Comparison of ENCODE assay signal across 11 cellular contexts in genomic region chr1:101781437-101781836, GRCh38.
DNase-seq lines count a peak whose midpoint lies in the region; ATAC-seq and TF ChIP-seq lines count a peak whose summit lies in the region.
"Had no signal": no experiment of that assay in that cellular context is flagged by ENCODE, and none has a peak within 500 bp of the region (broad histone marks: within the 10 kb centered on the region; RNA-seq: fewer than 3 reads in every experiment).

No MANE protein-coding gene starts in this region.

- DNase-seq in GDM1 (lab: John Stamatoyannopoulos, UW) (peak; percentile 10), NCI-H128 (lab: John Stamatoyannopoulos, UW; ENCODE audit: unreplicated experiment) (peak; percentile 82), SJCRH30 (peak; percentile 55 to 80), left lung (peak in 1 of 2 donors; percentile 32), hippocampal formation (lab: John Stamatoyannopoulos, UW) (no peak)
- DNase-seq in activated T-cell treated with anti-CD3 and anti-CD28 coated beads, Interleukin-2, amount 50 U/mL, for 4 hours, result no peak
- no peak for DNase-seq in activated naive CD4-positive, alpha-beta T cell treated with anti-CD3 and anti-CD28 coated beads for 36 hours

- no peak overlapping the region for H3K4me3 ChIP-seq in SJCRH30
- no peak overlapping the region for H3K4me3 ChIP-seq in left lung

- H3K36me3 Mint-ChIP-seq in activated T-cell treated with anti-CD3 and anti-CD28 coated beads, Interleukin-2, amount 50 U/mL, for 4 hours (ENCODE audit: insufficient read depth), result no peaks in the 10 kb centered on the region
- H3K36me3 Mint-ChIP-seq in activated naive CD4-positive, alpha-beta T cell treated with anti-CD3 and anti-CD28 coated beads for 36 hours (ENCODE audit: low read depth), result no peaks in the 10 kb centered on the region
- H3K36me3 Mint-ChIP-seq: activated naive CD4-positive, alpha-beta T cell treated with anti-CD3 and anti-CD28 coated beads, Interleukin-2, amount 50 U/mL, for 24 hours had no signal

- ATAC-seq in left lung (peak; percentile 81), HG02610 (IDR thresholded peaks at IDR 0.05; ENCODE audit: unreplicated experiment) (no peak)
- no peak for ATAC-seq in activated T-cell treated with anti-CD3 and anti-CD28 coated beads, Interleukin-2, amount 50 U/mL, for 4 hours

- H3K4me3 Mint-ChIP-seq in activated T-cell treated with anti-CD3 and anti-CD28 coated beads, Interleukin-2, amount 50 U/mL, for 4 hours, result no peak overlapping the region
- H3K4me3 Mint-ChIP-seq in activated naive CD4-positive, alpha-beta T cell treated with anti-CD3 and anti-CD28 coated beads for 36 hours, result no peak overlapping the region
- H3K4me3 Mint-ChIP-seq: activated naive CD4-positive, alpha-beta T cell treated with anti-CD3 and anti-CD28 coated beads, Interleukin-2, amount 50 U/mL, for 24 hours; T-helper 1 cell treated with Interleukin-12 subunit alpha and Interleukin-12 subunit beta and Interleukin-4 antibody, amounts not matched to agents 30 μg/mL and 1 μg/mL, for 36 hours had no signal

- H3K27me3 ChIP-seq in SJCRH30, result no peaks in the 10 kb centered on the region
- no peaks in the 10 kb centered on the region for H3K27me3 ChIP-seq in left lung
- H3K27me3 ChIP-seq: neutrophil had no signal

- CTCF ChIA-PET in activated naive CD4-positive, alpha-beta T cell treated with anti-CD3 and anti-CD28 coated beads for 36 hours (lab: Charles Lee), result interaction anchor here (1.0 kb wide), 1 partner anchor 85 kb away, joined by 3 read pairs; no protein-coding TSS in a partner anchor

- H3K4me1 ChIP-seq in SJCRH30 (peaks cover 3% of the 10 kb centered on the region; the same call in 1 of the 2 replicates), left lung (no peaks in the 10 kb centered on the region)

- no peak overlapping the region for H3K27ac Mint-ChIP-seq in activated naive CD4-positive, alpha-beta T cell treated with anti-CD3 and anti-CD28 coated beads for 36 hours
- H3K27ac Mint-ChIP-seq: activated naive CD4-positive, alpha-beta T cell treated with anti-CD3 and anti-CD28 coated beads, Interleukin-2, amount 50 U/mL, for 24 hours; T-helper 1 cell treated with Interleukin-12 subunit alpha and Interleukin-12 subunit beta and Interleukin-4 antibody, amounts not matched to agents 30 μg/mL and 1 μg/mL, for 36 hours had no signal

- no peak for TF ChIP-seq CTCF in left lung (IDR thresholded peaks at IDR 0.05)

- H3K9me3 ChIP-seq in SJCRH30 (replicated peaks) (no peaks in the 10 kb centered on the region), left lung (no peaks in the 10 kb centered on the region)
- H3K9me3 ChIP-seq: neutrophil had no signal

- no peak overlapping the region for H3K27ac ChIP-seq in SJCRH30
- H3K27ac ChIP-seq in left lung, result no peak overlapping the region
- H3K27ac ChIP-seq: neutrophil had no signal

- H3K4me1 Mint-ChIP-seq in activated T-cell treated with anti-CD3 and anti-CD28 coated beads, Interleukin-2, amount 50 U/mL, for 4 hours (ENCODE audit: low read depth), result no peaks in the 10 kb centered on the region
- H3K4me1 Mint-ChIP-seq in activated naive CD4-positive, alpha-beta T cell treated with anti-CD3 and anti-CD28 coated beads for 36 hours (ENCODE audit: low read depth), result no peaks in the 10 kb centered on the region
- H3K4me1 Mint-ChIP-seq: activated naive CD4-positive, alpha-beta T cell treated with anti-CD3 and anti-CD28 coated beads, Interleukin-2, amount 50 U/mL, for 24 hours had no signal

- no peaks in the 10 kb centered on the region for H3K9me3 Mint-ChIP-seq in activated T-cell treated with anti-CD3 and anti-CD28 coated beads, Interleukin-2, amount 50 U/mL, for 4 hours
- H3K9me3 Mint-ChIP-seq in activated naive CD4-positive, alpha-beta T cell treated with anti-CD3 and anti-CD28 coated beads for 36 hours, result no peaks in the 10 kb centered on the region
- H3K9me3 Mint-ChIP-seq: activated naive CD4-positive, alpha-beta T cell treated with anti-CD3 and anti-CD28 coated beads, Interleukin-2, amount 50 U/mL, for 24 hours; T-helper 1 cell treated with Interleukin-12 subunit alpha and Interleukin-12 subunit beta and Interleukin-4 antibody, amounts not matched to agents 30 μg/mL and 1 μg/mL, for 36 hours had no signal

- intact Hi-C loops in left lung (cut with DNase I), result no loop called here
- intact Hi-C loops in activated naive CD4-positive, alpha-beta T cell treated with anti-CD3 and anti-CD28 coated beads for 36 hours (cut with micrococcal nuclease), result no loop called here

- H3K27me3 Mint-ChIP-seq in activated T-cell treated with anti-CD3 and anti-CD28 coated beads, Interleukin-2, amount 50 U/mL, for 4 hours (ENCODE audit: low read depth), result no peaks in the 10 kb centered on the region
- H3K27me3 Mint-ChIP-seq in activated naive CD4-positive, alpha-beta T cell treated with anti-CD3 and anti-CD28 coated beads for 36 hours (ENCODE audit: low read depth), result no peaks in the 10 kb centered on the region

- H3K36me3 ChIP-seq in SJCRH30, result no peaks in the 10 kb centered on the region
- no peaks in the 10 kb centered on the region for H3K36me3 ChIP-seq in left lung
- H3K36me3 ChIP-seq: neutrophil had no signal

Comparison
In these comparisons a context has a peak if more than half of its experiments do, and no peak if none do; other contexts are left out.
1. DNase-seq: peak in GDM1 (single experiment), NCI-H128 (single experiment) and SJCRH30 (2 of 2); none in activated T-cell treated with anti-CD3 and anti-CD28 coated beads, Interleukin-2, amount 50 U/mL, for 4 hours (single experiment), activated naive CD4-positive, alpha-beta T cell treated with anti-CD3 and anti-CD28 coated beads for 36 hours (single experiment) and hippocampal formation (0 of 2).